ENCODE assay signal across 1 cellular context in the genomic region with DNA sequence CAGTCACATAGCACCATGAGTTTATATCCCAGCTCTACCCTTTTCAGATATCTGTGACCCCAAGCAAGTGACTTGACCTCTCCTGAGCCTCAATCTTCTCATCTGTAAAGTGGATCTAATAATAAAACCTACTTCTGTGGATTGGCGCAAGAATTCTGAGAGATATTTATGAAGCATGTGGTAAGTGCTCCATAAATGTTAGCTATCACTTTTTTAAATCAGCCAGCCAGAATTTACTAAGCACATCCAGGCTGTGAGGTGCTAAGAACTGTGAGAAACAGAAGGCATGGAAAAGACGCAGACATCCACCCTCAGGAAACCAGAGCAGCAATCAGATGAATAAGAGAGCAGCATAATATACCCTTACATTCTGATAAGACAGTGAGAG.
TF ChIP-seq lines count a peak whose summit lies in the region.

No MANE protein-coding gene starts in this region.

TF ChIP-seq in GM12878, 131 proteins besides CTCF, POLR2A, EP300 and RAD21:
- TF ChIP-seq EGR1 (IDR thresholded peaks at IDR 0.05; ENCODE audit: borderline replicate concordance in 1 of 2, low read depth in 2 of 2, low read length in 2 of 2) (no peak), TARDBP (IDR thresholded peaks at IDR 0.05; ENCODE audit: borderline replicate concordance) (no peak), SUZ12 (IDR thresholded peaks at IDR 0.05; ENCODE audit: unreplicated experiment) (no peak), CHD4 (IDR thresholded peaks at IDR 0.05) (no peak), FOS (IDR thresholded peaks at IDR 0.05; ENCODE audit: borderline replicate concordance, extremely low read depth, insufficient read length) (no peak)
